8 cellular contexts compared by ENCODE assay signal in the genomic region with DNA sequence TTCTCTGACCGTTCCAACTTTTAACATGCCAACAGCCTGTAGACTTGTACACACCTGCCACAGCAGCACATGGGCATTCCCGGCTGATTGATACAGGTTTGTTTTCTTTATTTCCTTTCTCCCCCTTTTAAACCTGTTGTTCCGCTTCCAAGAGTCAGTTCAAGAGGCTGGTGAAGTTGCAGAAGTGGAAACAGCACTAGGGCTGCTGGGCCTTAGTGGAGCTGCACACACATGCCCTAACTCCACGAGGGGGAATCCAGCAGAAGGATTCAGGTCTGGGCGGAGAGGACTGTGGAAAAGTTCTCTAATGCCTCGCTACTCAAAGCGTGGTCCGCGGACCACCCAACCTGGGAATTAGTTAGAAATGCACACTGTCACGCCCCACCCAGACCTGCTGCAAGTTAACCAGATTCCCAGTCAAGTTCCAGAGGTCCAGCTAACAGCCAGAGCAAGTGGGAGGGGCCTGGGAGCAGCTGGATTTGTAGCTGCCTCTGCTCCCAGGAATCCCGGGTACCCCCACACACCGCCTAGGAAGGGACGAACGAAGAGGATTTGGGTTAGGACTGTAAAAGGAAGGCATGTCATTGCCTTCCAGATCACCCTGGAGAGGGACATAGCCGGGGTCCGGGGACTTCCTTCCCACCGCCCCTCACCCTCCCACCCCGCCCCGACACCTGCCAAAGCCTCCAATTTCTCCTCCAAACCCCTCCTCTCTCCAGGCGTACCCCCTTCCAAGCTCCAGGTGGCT. TPM values are rescaled to one million over a fixed set of nuclear protein-coding genes. Genes with fewer than 3 reads are reported as not detected.
DNase-seq lines count a peak whose midpoint lies in the region; ATAC-seq and TF ChIP-seq lines count a peak whose summit lies in the region.

No MANE protein-coding gene starts in this region.

- no peaks in the 10 kb centered on the region for H3F3A ChIP-seq in SK-N-SH (replicated peaks; ENCODE audit: insufficient read depth)

- H3K4me3 Mint-ChIP-seq in endodermal cell, result peak overlapping the region; percentile 89

- 0 out of 2 replicates have a peak, but pooled peaks cover 7% of the 10 kb centered on the region for H3K79me2 ChIP-seq in SK-N-SH (ENCODE audit: insufficient read depth)

- intact Hi-C loops in A673 (cut with micrococcal nuclease; ENCODE audit: unreplicated experiment) (no loop called here), upper lobe of right lung (cut with DNase I) (no loop called here)

- H3K27ac ChIP-seq in A673 (ENCODE audit: low read depth, low read length, poor library complexity, severe bottlenecking) (no peak overlapping the region), SK-N-SH (ENCODE audit: low read depth in 2 of 2, low read length in 1 of 2) (peak overlapping the region in 1 of 2 experiments; percentile 36; a peak in 1 of 4 replicates), endodermal cell (ENCODE audit: low read depth, low read length) (no peak overlapping the region), mesodermal cell (ENCODE audit: low read depth, low read length, severe bottlenecking) (no peak overlapping the region), upper lobe of right lung (peak overlapping the region; percentile 68)

- H3K36me3 ChIP-seq in A673 (ENCODE audit: insufficient read depth, low read length, poor library complexity, severe bottlenecking) (no peaks in the 10 kb centered on the region), ES-I3 (ENCODE audit: insufficient read depth, low read length) (no peaks in the 10 kb centered on the region), SK-N-SH (replicated peaks in 1 of 2; ENCODE audit: control insufficient read depth in 1 of 2, insufficient read depth in 2 of 2, low read length in 1 of 2) (peaks cover 0 to 6% of the 10 kb centered on the region in 2 experiments), endodermal cell (ENCODE audit: control insufficient read depth, insufficient read depth, low read length) (no peaks in the 10 kb centered on the region), mesodermal cell (ENCODE audit: control insufficient read depth, insufficient read depth, low read length) (no peaks in the 10 kb centered on the region), upper lobe of right lung (peaks cover 9% of the 10 kb centered on the region)

- peak; percentile 20 for DNase-seq in A673 (ENCODE audit: low spot score)
- no peak for DNase-seq in SK-N-SH
- DNase-seq in endodermal cell, result peak; percentile 87
- no peak for DNase-seq in upper lobe of right lung
- no peak for DNase-seq in NK-92 (lab: John Stamatoyannopoulos, UW; ENCODE audit: unreplicated experiment)

- peaks cover 45% of the 10 kb centered on the region for H3K27me3 Mint-ChIP-seq in endodermal cell (ENCODE audit: insufficient read depth)

- WGBS in SK-N-SH (ENCODE audit: low lambda C conversion rate), result 19% methylated on average over 20 of the region's 20 CpGs
- 26 to 88% methylated on average over 3 to 20 of the region's 20 CpGs for WGBS in endodermal cell (ENCODE audit: insufficient coverage in 1 of 2, insufficient read length in 1 of 2), 2 experiments
- 19 to 21% methylated on average over 12 of the region's 20 CpGs for WGBS in mesodermal cell (ENCODE audit: insufficient coverage in 2 of 2), 2 experiments

- H3K9me2 ChIP-seq in SK-N-SH, result no peaks in the 10 kb centered on the region

- TF ChIP-seq EP300 in SK-N-SH (IDR thresholded peaks at IDR 0.05; ENCODE audit: borderline replicate concordance in 1 of 2, low read depth in 1 of 2, low read length in 1 of 2), result no peak

- H3K9ac ChIP-seq in ES-I3 (ENCODE audit: low read depth, low read length), result peak overlapping the region; percentile 88
- H3K9ac ChIP-seq in SK-N-SH, result peak overlapping the region; percentile 57
- peak overlapping the region; percentile 34 for H3K9ac ChIP-seq in endodermal cell (ENCODE audit: extremely low read depth, low read length, poor library complexity, severe bottlenecking)

- TSS peak; percentile 49 for BruUV-seq in A673 (replicated peaks; lab: Mats Ljungman, UMichigan)

- peak overlapping the region; percentile 54 for H3K4me3 ChIP-seq in A673 (ENCODE audit: low read depth, low read length, poor library complexity, severe bottlenecking)
- peak overlapping the region; percentile 64 to 74 for H3K4me3 ChIP-seq in SK-N-SH (ENCODE audit: low read depth in 2 of 2, low read length in 1 of 2)
- H3K4me3 ChIP-seq in endodermal cell (ENCODE audit: low read length), result peak overlapping the region; percentile 87
- peak overlapping the region; percentile 61 for H3K4me3 ChIP-seq in mesodermal cell (ENCODE audit: extremely low read depth, insufficient read depth, low read length, poor library complexity, severe bottlenecking)
- H3K4me3 ChIP-seq in upper lobe of right lung, result peak overlapping the region; percentile 74

- H4K20me1 ChIP-seq in SK-N-SH (ENCODE audit: insufficient read depth), result no peaks in the 10 kb centered on the region

- H3K4me2 ChIP-seq in SK-N-SH, result peak overlapping the region; percentile 89

- POLR2A ChIA-PET in A673 (lab: Charles Lee; ENCODE audit: low non-redundant PET), result no interaction called here
- POLR2A ChIA-PET in SK-N-SH (lab: Yijun Ruan, JAX), result interaction anchor here (0.6 kb wide), 1 partner anchor 25 kb away, joined by 3 read pairs; no protein-coding TSS in a partner anchor

- H3K4me1 Mint-ChIP-seq in endodermal cell, result peaks cover 8% of the 10 kb centered on the region

- no peaks in the 10 kb centered on the region for H3K27me3 ChIP-seq in A673 (replicated peaks; ENCODE audit: insufficient read depth, low read depth, low read length, poor library complexity)
- no peaks in the 10 kb centered on the region for H3K27me3 ChIP-seq in SK-N-SH (ENCODE audit: insufficient read depth)
- peaks cover 13% of the 10 kb centered on the region for H3K27me3 ChIP-seq in endodermal cell (ENCODE audit: control insufficient read depth, insufficient read depth, low read length, poor library complexity, severe bottlenecking)
- H3K27me3 ChIP-seq in upper lobe of right lung, result no peaks in the 10 kb centered on the region

- H3K36me3 Mint-ChIP-seq in endodermal cell (ENCODE audit: low read depth), result peaks cover 3% of the 10 kb centered on the region

- TF ChIP-seq RAD21 in SK-N-SH (IDR thresholded peaks at IDR 0.05; ENCODE audit: low read length), result peak; percentile 24; the same call in 1 of the 2 replicates

- no peaks in the 10 kb centered on the region for H3K9me3 Mint-ChIP-seq in endodermal cell

- peak overlapping the region; percentile 85 for H2AFZ ChIP-seq in SK-N-SH (ENCODE audit: low read depth)

- H3K4me1 ChIP-seq in A673 (ENCODE audit: insufficient read depth, low read length, poor library complexity, severe bottlenecking) (peaks cover 7% of the 10 kb centered on the region), ES-I3 (ENCODE audit: insufficient read depth, low read length) (peaks cover 7% of the 10 kb centered on the region; the same call in 1 of the 2 replicates), SK-N-SH (ENCODE audit: control insufficient read depth in 1 of 2, insufficient read depth in 2 of 2, low read depth in 1 of 2, low read length in 1 of 2) (peaks cover 3 to 10% of the 10 kb centered on the region in 2 experiments; a peak in 2 of 4 replicates), endodermal cell (ENCODE audit: control insufficient read depth, insufficient read depth, low read length) (no peaks in the 10 kb centered on the region), mesodermal cell (ENCODE audit: control insufficient read depth, insufficient read depth, low read length, poor library complexity, severe bottlenecking) (peaks cover 3% of the 10 kb centered on the region), upper lobe of right lung (peaks cover 25% of the 10 kb centered on the region)

- TF ChIP-seq CTCF in A673 (conservative IDR thresholded peaks at IDR 0.05; ENCODE audit: low read depth, low read length), result no peak
- no peak for TF ChIP-seq CTCF in SK-N-SH (IDR thresholded peaks at IDR 0.05)
- TF ChIP-seq CTCF in endodermal cell (conservative IDR thresholded peaks at IDR 0.05), result no peak
- no peak for TF ChIP-seq CTCF in upper lobe of right lung (IDR thresholded peaks at IDR 0.05)

- peak; percentile 12 for ATAC-seq in HG03460 (IDR thresholded peaks at IDR 0.05; ENCODE audit: unreplicated experiment)
- ATAC-seq in upper lobe of right lung, result peak; percentile 54

- H3K27ac Mint-ChIP-seq in endodermal cell, result peak overlapping the region; percentile 91

- H3K9me3 ChIP-seq in A673 (ENCODE audit: low read depth, low read length, poor library complexity, severe bottlenecking), result no peaks in the 10 kb centered on the region
- H3K9me3 ChIP-seq in ES-I3 (ENCODE audit: control insufficient read depth, insufficient read depth, low read length), result no peaks in the 10 kb centered on the region
- no peaks in the 10 kb centered on the region for H3K9me3 ChIP-seq in SK-N-SH
- H3K9me3 ChIP-seq in endodermal cell (ENCODE audit: control insufficient read depth, low read length), result no peaks in the 10 kb centered on the region
- no peaks in the 10 kb centered on the region for H3K9me3 ChIP-seq in mesodermal cell (ENCODE audit: control insufficient read depth, low read length)
- H3K9me3 ChIP-seq in upper lobe of right lung, result no peaks in the 10 kb centered on the region

- CTCF ChIA-PET in A673 (lab: Charles Lee), result no interaction called here
- CTCF ChIA-PET in SK-N-SH (lab: Yijun Ruan, JAX), result interaction anchor here (0.9 to 3.2 kb wide), 8 partner anchors 48 to 1107 kb away, joined by 3 to 8 read pairs (median 4); no protein-coding TSS in a partner anchor

TF ChIP-seq in SK-N-SH, 30 proteins besides CTCF, POLR2A, EP300 and RAD21:
- TF ChIP-seq JUND (IDR thresholded peaks at IDR 0.05), result no peak

RNA-seq across cellular contexts. Expression of a gene that starts 0.5 kb away (rescaled TPM):
- total RNA-seq in A673 (2021) (18.6 and 23.6 TPM in 2 replicates), endodermal cell (10 to 100 TPM; 18.1 to 20.1 TPM), upper lobe of right lung (33.7 TPM)
- 23.5 and 23.7 TPM in 2 replicates for polyA plus RNA-seq in SK-N-SH (2012; rRNA removed)
- 18.3 and 21.7 TPM in 2 replicates for polyA plus RNA-seq in SK-N-SH (2012; cell fraction: cytosol; rRNA removed)
- 17.8 and 21.7 TPM in 2 replicates for polyA plus RNA-seq in SK-N-SH (2012; cell fraction: nucleus; rRNA removed)
- 8.6 TPM for polyA plus RNA-seq in endodermal cell (2013, experiment 1 of 2)
- polyA plus RNA-seq in endodermal cell (2013, experiment 2 of 2), result 9.0 TPM
- 6.9 TPM for polyA plus RNA-seq in mesodermal cell (2013, experiment 1 of 2)
- 5.5 TPM for polyA plus RNA-seq in mesodermal cell (2013, experiment 2 of 2)

Comparison
In these comparisons a context has a peak if more than half of its experiments do, and no peak if none do; other contexts are left out.
1. DNase-seq: peak in A673 (single experiment) and endodermal cell (single experiment); none in SK-N-SH (single experiment), upper lobe of right lung (single experiment) and NK-92 (single experiment).
2. H3K9ac ChIP-seq: peak in every context shown above with its lines; median percentile 88 in ES-I3; 57 in SK-N-SH; 34 in endodermal cell.
3. Peak in every context shown above with its lines, with median percentiles within 50 percentile points of each other: H3K4me3 ChIP-seq.